38 cellular contexts compared by ENCODE assay signal in genomic region chr1:162316187-162316586, GRCh38.
"Had no signal": no experiment of that assay in that cellular context is flagged by ENCODE, and none has a peak within 500 bp of the region (broad histone marks: within the 10 kb centered on the region; RNA-seq: fewer than 3 reads in every experiment).

No MANE protein-coding gene starts in this region.

- H2AFZ ChIP-seq: PC-9 had no signal

- H3K4me3 Mint-ChIP-seq: activated CD8-positive, alpha-beta memory T cell treated with anti-CD3 and anti-CD28 coated beads, Interleukin-2, amount 10 ng/mL, durations not matched to agents 7 days and 5 days; activated naive CD4-positive, alpha-beta T cell treated with anti-CD3 and anti-CD28 coated beads, Interleukin-2, amount 10 ng/mL, durations not matched to agents 7 days and 5 days; activated naive CD8-positive, alpha-beta T cell; central memory CD8-positive, alpha-beta T cell; T-cell; T-helper 17 cell had no signal

- H3K36me3 Mint-ChIP-seq: activated CD8-positive, alpha-beta memory T cell treated with anti-CD3 and anti-CD28 coated beads, Interleukin-2, amount 10 ng/mL, durations not matched to agents 7 days and 5 days; activated naive CD4-positive, alpha-beta T cell treated with anti-CD3 and anti-CD28 coated beads, Interleukin-2, amount 10 ng/mL, durations not matched to agents 7 days and 5 days; activated naive CD8-positive, alpha-beta T cell; T-cell had no signal

- H3K27ac Mint-ChIP-seq: activated CD8-positive, alpha-beta memory T cell treated with anti-CD3 and anti-CD28 coated beads, Interleukin-2, amount 10 ng/mL, durations not matched to agents 7 days and 5 days; activated naive CD4-positive, alpha-beta T cell treated with anti-CD3 and anti-CD28 coated beads, Interleukin-2, amount 10 ng/mL, durations not matched to agents 7 days and 5 days; activated naive CD8-positive, alpha-beta T cell; T-cell; T-helper 17 cell had no signal

- H3K9me3 Mint-ChIP-seq: activated naive CD4-positive, alpha-beta T cell treated with anti-CD3 and anti-CD28 coated beads, Interleukin-2, amount 10 ng/mL, durations not matched to agents 7 days and 5 days; central memory CD8-positive, alpha-beta T cell had no signal

- H3K27me3 ChIP-seq: ascending aorta, cardiac muscle cell, colonic mucosa, MG63 had no signal

- H3K4me3 ChIP-seq: ascending aorta, cardiac muscle cell, colonic mucosa, MG63, PC-9 had no signal

- ATAC-seq: activated CD8-positive, alpha-beta memory T cell treated with anti-CD3 and anti-CD28 coated beads, Interleukin-2, amount 10 ng/mL, durations not matched to agents 7 days and 5 days; Right ventricle myocardium inferior; SK-N-SH treated with all-trans-retinoic acid at 6 μM for 48 hours; T-cell; T-helper 17 cell had no signal

- H3K9me3 ChIP-seq: ascending aorta, colonic mucosa, MG63 had no signal

- DNase-seq: activated CD4-positive, alpha-beta T cell treated with anti-CD3 and anti-CD28 coated beads for 1 hour; activated CD4-positive, alpha-beta T cell treated with anti-CD3 and anti-CD28 coated beads for 48 hours; activated CD4-positive, alpha-beta T cell treated with anti-CD3 and anti-CD28 coated beads, Interleukin-2, amount 50 U/mL, for 4 hours; activated CD4-positive, CD25-positive, alpha-beta regulatory T cell; activated CD8-positive, alpha-beta memory T cell treated with anti-CD3 and anti-CD28 coated beads for 24 hours; activated CD8-positive, alpha-beta memory T cell treated with anti-CD3 and anti-CD28 coated beads, Interleukin-2, amount 10 ng/mL, durations not matched to agents 7 days and 5 days; activated CD8-positive, alpha-beta memory T cell treated with anti-CD3 and anti-CD28 coated beads, Interleukin-2, amount 50 U/mL, for 48 hours; activated effector memory CD4-positive, alpha-beta T cell treated with Interleukin-2 at 50 U/mL for 16 hours; activated naive CD4-positive, alpha-beta T cell treated with anti-CD3 and anti-CD28 coated beads, Interleukin-2, amount 10 ng/mL, durations not matched to agents 7 days and 5 days; activated T-cell treated with anti-CD3 and anti-CD28 coated beads, Interleukin-2, amount 50 U/mL, for 48 hours; amygdala; colonic mucosa; Karpas-422; MG63; NCI-H1048; NCI-H1105 treated with DMSO at 0.1 percent for 48 hours; NCI-H1436; NCI-H1694; NCI-H1930; NCI-H2081 treated with DMSO at 0.1 percent for 48 hours; NCI-H226; NCI-H446 treated with DMSO at 0.1 percent for 48 hours; NCI-H524; NCI-H69; NCI-H82; PC-9; SIG-M5; T-cell; T-helper 17 cell; T-helper 9 cell; WERI-Rb-1 had no signal

- H3K4me1 Mint-ChIP-seq: activated CD8-positive, alpha-beta memory T cell treated with anti-CD3 and anti-CD28 coated beads, Interleukin-2, amount 10 ng/mL, durations not matched to agents 7 days and 5 days; activated naive CD4-positive, alpha-beta T cell treated with anti-CD3 and anti-CD28 coated beads, Interleukin-2, amount 10 ng/mL, durations not matched to agents 7 days and 5 days; central memory CD8-positive, alpha-beta T cell; T-helper 17 cell had no signal

- H3K4me1 ChIP-seq: ascending aorta, colonic mucosa had no signal

- H3K27ac ChIP-seq: ascending aorta, cardiac muscle cell, colonic mucosa, PC-9, RWPE1, WERI-Rb-1 had no signal

- H3K36me3 ChIP-seq: ascending aorta, cardiac muscle cell, colonic mucosa, MG63, WERI-Rb-1 had no signal

- H3K4me2 ChIP-seq: PC-9 had no signal
